17 cellular contexts compared by ENCODE assay signal in the genomic region with DNA sequence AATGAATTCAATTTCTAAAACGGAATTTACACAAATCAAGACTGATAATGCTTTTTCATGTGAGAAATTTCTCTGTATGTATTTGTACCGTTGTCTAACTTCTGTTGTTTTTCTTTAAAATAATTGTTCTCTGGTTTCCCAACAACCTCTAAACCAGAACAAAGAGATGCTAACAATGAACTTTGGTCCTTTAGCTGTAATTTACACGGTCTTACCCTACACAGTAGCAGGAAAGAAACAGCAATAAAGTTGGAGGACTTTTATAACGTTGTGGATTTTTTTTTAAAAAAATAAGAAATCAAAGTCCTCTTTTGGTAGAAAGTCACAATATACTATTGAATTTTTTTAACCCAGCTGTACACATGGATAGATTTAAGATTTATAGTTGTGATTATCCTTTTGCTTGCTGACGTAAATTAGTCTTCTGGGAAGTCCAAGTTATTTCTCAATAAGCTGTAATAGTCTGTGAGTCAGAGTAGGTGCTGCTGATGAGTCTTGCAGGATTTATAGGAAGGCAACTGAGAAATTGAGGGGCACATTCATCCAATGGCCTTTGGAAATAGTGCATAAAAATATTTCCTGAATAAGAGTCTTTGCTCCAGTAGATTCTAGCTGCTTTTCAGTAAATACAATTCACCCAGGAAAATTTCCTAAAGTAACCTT.
DNase-seq lines count a peak whose midpoint lies in the region; ATAC-seq, FAIRE-seq and TF ChIP-seq lines count a peak whose summit lies in the region.
"Had no signal": no experiment of that assay in that cellular context is flagged by ENCODE, and none has a peak within 500 bp of the region (broad histone marks: within the 10 kb centered on the region; RNA-seq: fewer than 3 reads in every experiment).

No MANE protein-coding gene starts in this region.

- ATAC-seq in GM18909 (IDR thresholded peaks at IDR 0.05; ENCODE audit: poor library complexity, unreplicated experiment), result no peak
- ATAC-seq in activated naive CD8-positive, alpha-beta T cell treated with anti-CD3 and anti-CD28 coated beads, Interleukin-2, amount 50 U/mL, for 24 hours, result no peak

- H3K9me3 ChIP-seq in fibroblast of lung (ENCODE audit: control insufficient read depth, insufficient read depth, low read depth, low read length), result no peaks in the 10 kb centered on the region

- H3K79me2 ChIP-seq in fibroblast of lung (ENCODE audit: control insufficient read depth, insufficient read depth, low read length), result no peaks in the 10 kb centered on the region
- H3K79me2 ChIP-seq: parathyroid adenoma had no signal

- no peak overlapping the region for H3K4me3 ChIP-seq in fibroblast of lung (replicated peaks in 1 of 4; ENCODE audit: control extremely low read depth in 1 of 4, insufficient read depth in 1 of 4, low read depth in 3 of 4, low read length in 4 of 4)
- no peak overlapping the region for H3K4me3 ChIP-seq in skeletal muscle cell (ENCODE audit: low read depth, low read length)
- H3K4me3 ChIP-seq: SK-N-MC had no signal

- CTCF ChIA-PET in activated naive CD4-positive, alpha-beta T cell treated with anti-CD3 and anti-CD28 coated beads, Interleukin-2, amount 10 ng/mL, durations not matched to agents 7 days and 5 days (lab: Charles Lee), result no interaction called here

- H3K9ac ChIP-seq in fibroblast of lung (ENCODE audit: insufficient read depth, low read length), result no peak overlapping the region
- H3K9ac ChIP-seq: parathyroid adenoma had no signal

- no peak overlapping the region for H3K4me3 Mint-ChIP-seq in activated naive CD4-positive, alpha-beta T cell treated with anti-CD3 and anti-CD28 coated beads, Interleukin-2, amount 10 ng/mL, durations not matched to agents 7 days and 5 days
- H3K4me3 Mint-ChIP-seq in activated naive CD8-positive, alpha-beta T cell treated with anti-CD3 and anti-CD28 coated beads, Interleukin-2, amount 50 U/mL, for 24 hours, result no peak overlapping the region
- H3K4me3 Mint-ChIP-seq: activated CD4-positive, alpha-beta T cell treated with anti-CD3 and anti-CD28 coated beads, Interleukin-2, amount 10 ng/mL, durations not matched to agents 24 days and 14 days; type B pancreatic cell had no signal

- peak; percentile 97 for FAIRE-seq in H54 (lab: Jason Lieb, UNC)
- FAIRE-seq: keratinocyte had no signal

- no peak for TF ChIP-seq CTCF in fibroblast of lung (conservative IDR thresholded peaks at IDR 0.05 in 1 of 2, IDR thresholded peaks at IDR 0.05 in 1 of 2; ENCODE audit: low read depth in 1 of 2, low read length in 2 of 2)

- no peaks in the 10 kb centered on the region for H3K9me3 Mint-ChIP-seq in activated naive CD4-positive, alpha-beta T cell treated with anti-CD3 and anti-CD28 coated beads, Interleukin-2, amount 10 ng/mL, durations not matched to agents 7 days and 5 days
- H3K9me3 Mint-ChIP-seq in activated naive CD8-positive, alpha-beta T cell treated with anti-CD3 and anti-CD28 coated beads, Interleukin-2, amount 50 U/mL, for 24 hours, result no peaks in the 10 kb centered on the region
- H3K9me3 Mint-ChIP-seq: activated CD4-positive, alpha-beta T cell treated with anti-CD3 and anti-CD28 coated beads, Interleukin-2, amount 10 ng/mL, durations not matched to agents 24 days and 14 days; type B pancreatic cell had no signal

- H3K36me3 ChIP-seq in fibroblast of lung (ENCODE audit: control insufficient read depth, insufficient read depth, low read length), result no peaks in the 10 kb centered on the region

- TF ChIP-seq POLR2A in H54 (IDR thresholded peaks at IDR 0.05; ENCODE audit: low read depth, low read length), result no peak

- peaks cover 5% of the 10 kb centered on the region for H3K4me1 ChIP-seq in fibroblast of lung (ENCODE audit: control insufficient read depth, extremely low read depth, insufficient read depth, low read length)
- H3K4me1 ChIP-seq: parathyroid adenoma had no signal

- H3K4me1 Mint-ChIP-seq in activated naive CD4-positive, alpha-beta T cell treated with anti-CD3 and anti-CD28 coated beads, Interleukin-2, amount 10 ng/mL, durations not matched to agents 7 days and 5 days, result no peaks in the 10 kb centered on the region
- peaks cover 19% of the 10 kb centered on the region for H3K4me1 Mint-ChIP-seq in activated naive CD8-positive, alpha-beta T cell treated with anti-CD3 and anti-CD28 coated beads, Interleukin-2, amount 50 U/mL, for 24 hours
- H3K4me1 Mint-ChIP-seq: activated CD4-positive, alpha-beta T cell treated with anti-CD3 and anti-CD28 coated beads, Interleukin-2, amount 10 ng/mL, durations not matched to agents 24 days and 14 days had no signal

- H3K27me3 Mint-ChIP-seq in activated naive CD4-positive, alpha-beta T cell treated with anti-CD3 and anti-CD28 coated beads, Interleukin-2, amount 10 ng/mL, durations not matched to agents 7 days and 5 days, result peaks cover 8% of the 10 kb centered on the region
- H3K27me3 Mint-ChIP-seq in activated naive CD8-positive, alpha-beta T cell treated with anti-CD3 and anti-CD28 coated beads, Interleukin-2, amount 50 U/mL, for 24 hours, result peaks cover 3% of the 10 kb centered on the region
- H3K27me3 Mint-ChIP-seq: type B pancreatic cell had no signal

- in situ Hi-C loops in SK-MEL-5 (cut with HindIII; ENCODE audit: low pct_unique_long_range_greater_than_20kb, low sequenced_read_pairs), result no loop called here

- H3K27ac ChIP-seq in fibroblast of lung (ENCODE audit: insufficient read depth, low read length), result peak overlapping the region; percentile 34
- H3K27ac ChIP-seq: parathyroid adenoma, SK-N-MC had no signal

- H3K27ac Mint-ChIP-seq in activated naive CD4-positive, alpha-beta T cell treated with anti-CD3 and anti-CD28 coated beads, Interleukin-2, amount 10 ng/mL, durations not matched to agents 7 days and 5 days, result no peak overlapping the region
- H3K27ac Mint-ChIP-seq in activated naive CD8-positive, alpha-beta T cell treated with anti-CD3 and anti-CD28 coated beads, Interleukin-2, amount 50 U/mL, for 24 hours, result no peak overlapping the region
- H3K27ac Mint-ChIP-seq: activated CD4-positive, alpha-beta T cell treated with anti-CD3 and anti-CD28 coated beads, Interleukin-2, amount 10 ng/mL, durations not matched to agents 24 days and 14 days; type B pancreatic cell had no signal

- peak; percentile 33 for DNase-seq in H54 (ENCODE audit: insufficient read length, low spot score)
- peak; percentile 58 for DNase-seq in SK-MEL-5 (ENCODE audit: low read depth, low spot score)
- DNase-seq in fibroblast of lung (ENCODE audit: low read depth in 2 of 2), result peak; percentile 92 to 99
- DNase-seq in skeletal muscle cell (ENCODE audit: low read depth), result peak; percentile 96
- no peak for DNase-seq in activated naive CD4-positive, alpha-beta T cell treated with anti-CD3 and anti-CD28 coated beads, Interleukin-2, amount 10 ng/mL, durations not matched to agents 7 days and 5 days
- no peak for DNase-seq in NCI-H345 treated with DMSO at 0.1 percent for 48 hours (lab: John Stamatoyannopoulos, UW; ENCODE audit: unreplicated experiment)
- no peak for DNase-seq in activated naive CD8-positive, alpha-beta T cell treated with anti-CD3 and anti-CD28 coated beads, Interleukin-2, amount 50 U/mL, for 24 hours
- DNase-seq: activated CD4-positive, alpha-beta T cell treated with anti-CD3 and anti-CD28 coated beads, Interleukin-2, amount 10 ng/mL, durations not matched to agents 24 days and 14 days; activated gamma-delta T cell treated with Interleukin-2 at 50 U/mL for 16 hours; DND-41; effector memory CD4-positive, alpha-beta T cell; NCI-H524 had no signal

- H3K27me3 ChIP-seq in fibroblast of lung (ENCODE audit: control insufficient read depth, insufficient read depth, low read length), result no peaks in the 10 kb centered on the region

- no peak overlapping the region for H2AFZ ChIP-seq in fibroblast of lung (ENCODE audit: low read length)
- H2AFZ ChIP-seq: parathyroid adenoma had no signal

- H4K20me1 ChIP-seq in fibroblast of lung (ENCODE audit: control insufficient read depth, extremely low read depth, insufficient read depth, low read length), result no peaks in the 10 kb centered on the region

- H3K36me3 Mint-ChIP-seq in activated naive CD4-positive, alpha-beta T cell treated with anti-CD3 and anti-CD28 coated beads, Interleukin-2, amount 10 ng/mL, durations not matched to agents 7 days and 5 days, result no peaks in the 10 kb centered on the region
- no peaks in the 10 kb centered on the region for H3K36me3 Mint-ChIP-seq in activated naive CD8-positive, alpha-beta T cell treated with anti-CD3 and anti-CD28 coated beads, Interleukin-2, amount 50 U/mL, for 24 hours (ENCODE audit: low read depth)
- H3K36me3 Mint-ChIP-seq: type B pancreatic cell had no signal

- no peak overlapping the region for H3K4me2 ChIP-seq in fibroblast of lung (ENCODE audit: extremely low read depth, insufficient read depth, low read length)

Comparison
In these comparisons a context has a peak if more than half of its experiments do, and no peak if none do; other contexts are left out.
1. DNase-seq: peak in H54 (single experiment), SK-MEL-5 (single experiment), fibroblast of lung (2 of 2) and skeletal muscle cell (single experiment); none in activated naive CD4-positive, alpha-beta T cell treated with anti-CD3 and anti-CD28 coated beads, Interleukin-2, amount 10 ng/mL, durations not matched to agents 7 days and 5 days (single experiment), NCI-H345 treated with DMSO at 0.1 percent for 48 hours (single experiment) and activated naive CD8-positive, alpha-beta T cell treated with anti-CD3 and anti-CD28 coated beads, Interleukin-2, amount 50 U/mL, for 24 hours (single experiment).